ENCODE assay signal across 20 cellular contexts in genomic region chr10:78164687-78165086, GRCh38.
DNase-seq lines count a peak whose midpoint lies in the region; ATAC-seq and TF ChIP-seq lines count a peak whose summit lies in the region.
"Had no signal": no experiment of that assay in that cellular context is flagged by ENCODE, and none has a peak within 500 bp of the region (broad histone marks: within the 10 kb centered on the region; RNA-seq: fewer than 3 reads in every experiment).

No MANE protein-coding gene starts in this region.

- DNase-seq in NCI-H2227 (lab: John Stamatoyannopoulos, UW; ENCODE audit: unreplicated experiment): peak; percentile 34
- no peak for DNase-seq in NCI-H2227 treated with DMSO at 0.1 percent for 48 hours (lab: John Stamatoyannopoulos, UW)
- peak; percentile 29 to 77 for DNase-seq in NCI-H524 (lab: John Stamatoyannopoulos, UW)
- peak; percentile 38 for DNase-seq in glutamatergic neuron
- DNase-seq in activated naive CD4-positive, alpha-beta T cell treated with Interleukin-2 at 50 U/mL for 16 hours: no peak
- DNase-seq in GM13977 (ENCODE audit: low spot score): no peak
- DNase-seq: ACHN; Caco-2; CD4-positive, alpha-beta memory T cell; DMS153; H7; Kasumi-1; NCI-H1417; NCI-H187 treated with DMSO at 0.1 percent for 48 hours; NCI-H69; NK-92 treated with Interleukin-12 subunit alpha and Interleukin-12 subunit beta, amount 100 ng/mL, for 24 hours had no signal

- H3K27me3 Mint-ChIP-seq in glutamatergic neuron (ENCODE audit: unreplicated experiment): peaks cover 11% of the 10 kb centered on the region

- ATAC-seq in GM18870 (IDR thresholded peaks at IDR 0.05; ENCODE audit: unreplicated experiment) (no peak), GM21529 (IDR thresholded peaks at IDR 0.05; ENCODE audit: unreplicated experiment) (no peak)
- ATAC-seq: SK-N-SH treated with all-trans-retinoic acid at 6 μM for 48 hours had no signal

- peaks cover 2% of the 10 kb centered on the region for H3K36me3 Mint-ChIP-seq in glutamatergic neuron (ENCODE audit: unreplicated experiment)
- H3K36me3 Mint-ChIP-seq: CD4-positive, alpha-beta memory T cell had no signal

- H3K4me3 Mint-ChIP-seq in glutamatergic neuron (ENCODE audit: unreplicated experiment): peak overlapping the region; percentile 74
- H3K4me3 Mint-ChIP-seq: CD4-positive, alpha-beta memory T cell; IgD-negative memory B cell had no signal

- in situ Hi-C loops in GM13977 (cut with MboI; ENCODE audit: low pct_unique_long_range_greater_than_20kb, low sequenced_read_pairs, unreplicated experiment): no loop called here

- H3K27ac Mint-ChIP-seq in glutamatergic neuron (ENCODE audit: unreplicated experiment): peak overlapping the region; percentile 97
- H3K27ac Mint-ChIP-seq: CD4-positive, alpha-beta memory T cell; IgD-negative memory B cell had no signal

- H3K4me1 Mint-ChIP-seq in glutamatergic neuron (ENCODE audit: low read depth, unreplicated experiment): peaks cover 28% of the 10 kb centered on the region
- H3K4me1 Mint-ChIP-seq: CD4-positive, alpha-beta memory T cell; IgD-negative memory B cell had no signal

- peaks cover 20% of the 10 kb centered on the region for H3K9me3 Mint-ChIP-seq in glutamatergic neuron (ENCODE audit: unreplicated experiment)

- TF ChIP-seq CTCF in glutamatergic neuron (IDR thresholded peaks at IDR 0.05; ENCODE audit: partially characterized antibody, unreplicated experiment): no peak
- no peak for TF ChIP-seq CTCF in GM13977 (IDR thresholded peaks at IDR 0.05; ENCODE audit: extremely low read depth, insufficient read depth, missing control alignments)

Comparison
In these comparisons a context has a peak if more than half of its experiments do, and no peak if none do; other contexts are left out.
1. DNase-seq: peak in NCI-H2227 (single experiment), NCI-H524 (2 of 2) and glutamatergic neuron (single experiment); none in NCI-H2227 treated with DMSO at 0.1 percent for 48 hours (single experiment), activated naive CD4-positive, alpha-beta T cell treated with Interleukin-2 at 50 U/mL for 16 hours (single experiment) and GM13977 (single experiment).